ENCODE assay signal across 26 cellular contexts in the genomic region with DNA sequence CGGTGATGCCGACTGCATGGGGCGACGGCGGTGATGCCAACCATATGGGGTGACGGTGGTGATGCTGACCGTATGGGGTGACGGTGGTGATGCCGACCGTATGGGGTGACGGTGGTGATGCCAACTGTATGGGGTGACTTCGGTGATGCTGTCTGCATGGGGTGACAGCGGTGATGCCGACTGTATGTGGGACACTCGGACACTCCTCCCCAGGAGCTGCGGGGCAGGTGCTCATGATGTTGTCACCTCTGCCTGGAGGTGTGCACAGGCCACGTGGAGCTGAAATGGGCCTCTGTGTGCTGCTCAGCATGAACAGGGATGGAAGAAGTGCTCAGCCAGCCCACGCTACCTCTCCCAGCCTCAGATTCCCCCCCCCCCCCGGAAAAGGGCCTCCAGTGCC.
A peak's percentile ranks its signal among the peaks of the same experiment; 100 is the strongest.
DNase-seq lines count a peak whose midpoint lies in the region; ATAC-seq, FAIRE-seq and TF ChIP-seq lines count a peak whose summit lies in the region.
"Had no signal": no experiment of that assay in that cellular context is flagged by ENCODE, and none has a peak within 500 bp of the region (broad histone marks: within the 10 kb centered on the region; RNA-seq: fewer than 3 reads in every experiment).

No MANE protein-coding gene starts in this region.

- no peak overlapping the region for H3K4ac ChIP-seq in H1 (replicated peaks; ENCODE audit: insufficient read length, low read depth, low read length)

- no peaks in the 10 kb centered on the region for H3K4me1 ChIP-seq in right cardiac atrium (ENCODE audit: control insufficient read depth, insufficient read depth, low read length)
- H3K4me1 ChIP-seq in H1 (replicated peaks in 1 of 4; ENCODE audit: control insufficient read depth in 3 of 4, insufficient read depth in 4 of 4, low read length in 3 of 4): peaks cover 4 to 19% (median 14%) of the 10 kb centered on the region in 4 experiments
- H3K4me1 ChIP-seq in gastrocnemius medialis: no peaks in the 10 kb centered on the region

- no peak for TF ChIP-seq EP300 in H1 (IDR thresholded peaks at IDR 0.05; ENCODE audit: borderline replicate concordance in 1 of 2, low read depth in 2 of 2, low read length in 2 of 2)

- H3K23ac ChIP-seq in H1 (ENCODE audit: insufficient read length): no peak overlapping the region

- no peaks in the 10 kb centered on the region for H3K79me2 ChIP-seq in H1 (ENCODE audit: control insufficient read depth in 1 of 2, insufficient read depth in 2 of 2, low read length in 2 of 2)

- no peaks in the 10 kb centered on the region for H3K36me3 ChIP-seq in H1 (ENCODE audit: control insufficient read depth in 2 of 4, insufficient read depth in 4 of 4, low read length in 3 of 4)
- H3K36me3 ChIP-seq in gastrocnemius medialis: no peaks in the 10 kb centered on the region
- H3K36me3 ChIP-seq: BE2C, BLaER1 had no signal

- H3K23me2 ChIP-seq in H1 (ENCODE audit: low read depth, low read length): peaks cover 8% of the 10 kb centered on the region; the same call in 1 of the 2 replicates

- no peak for TF ChIP-seq RAD21 in H1 (IDR thresholded peaks at IDR 0.05 in 1 of 2, conservative IDR thresholded peaks at IDR 0.05 in 1 of 2; ENCODE audit: low read depth in 2 of 2, low read length in 2 of 2)

- 0 out of 2 replicates have a peak overlapping the region, but pooled peaks have one; percentile 24 for H2AK5ac ChIP-seq in H1 (ENCODE audit: low read depth, low read length)

- H3K27ac ChIP-seq in right cardiac atrium (ENCODE audit: low read length) (no peak overlapping the region), H1 (ENCODE audit: low read depth, low read length) (no peak overlapping the region), gastrocnemius medialis (no peak overlapping the region)
- H3K27ac ChIP-seq: BLaER1 had no signal

- H3K4me2 ChIP-seq in H1 (ENCODE audit: insufficient read depth in 1 of 2, low read depth in 2 of 2, low read length in 2 of 2): no peak overlapping the region
- H3K4me2 ChIP-seq: BLaER1 had no signal

- in situ Hi-C loops in gastrocnemius medialis (cut with MboI; ENCODE audit: low sequenced_read_pairs in 4 of 4): no loop called here

- H3K9ac ChIP-seq in H1 (replicated peaks in 1 of 4; ENCODE audit: extremely low read depth in 1 of 4, low read depth in 3 of 4, low read length in 3 of 4): no peak overlapping the region
- H3K9ac ChIP-seq: BLaER1 had no signal

- H3K4me3 ChIP-seq in right cardiac atrium (ENCODE audit: low read length): no peak overlapping the region
- no peak overlapping the region for H3K4me3 ChIP-seq in H1 (ENCODE audit: extremely low read depth in 1 of 4, insufficient read depth in 2 of 4, low read depth in 3 of 4, low read length in 4 of 4)
- no peak overlapping the region for H3K4me3 ChIP-seq in gastrocnemius medialis
- H3K4me3 ChIP-seq: BLaER1, GM12878 had no signal

- TF ChIP-seq POLR2A in H1 (IDR thresholded peaks at IDR 0.05; ENCODE audit: control extremely low read depth in 1 of 2, low read depth in 2 of 2, low read length in 2 of 2): no peak
- TF ChIP-seq POLR2A in gastrocnemius medialis (IDR thresholded peaks at IDR 0.05): no peak

- ATAC-seq in right cardiac atrium (no peak), Right ventricle myocardium superior (ENCODE audit: poor library complexity) (no peak), gastrocnemius medialis (no peak), GM21515 (IDR thresholded peaks at IDR 0.05; ENCODE audit: unreplicated experiment) (no peak)
- ATAC-seq: GM12878 had no signal

- 0 out of 2 replicates have a peak overlapping the region, but pooled peaks have one; percentile 31 for H2BK15ac ChIP-seq in H1 (ENCODE audit: low read length)

- H2BK12ac ChIP-seq in H1 (ENCODE audit: low read depth, low read length): 0 out of 2 replicates have a peak overlapping the region, but pooled peaks have one; percentile 27

- no peak overlapping the region for H2BK120ac ChIP-seq in H1 (replicated peaks; ENCODE audit: low read depth, low read length)

- H4K5ac ChIP-seq in H1 (ENCODE audit: insufficient read length, low read depth, low read length): no peak overlapping the region

- CTCF ChIA-PET in H1 (lab: Charles Lee; ENCODE audit: partially characterized antibody): interaction anchor here (0.7 to 1.7 kb wide), 6 partner anchors 8 to 1233 kb away, joined by 3 to 6 read pairs (median 3); no protein-coding TSS in a partner anchor

- 0 out of 2 replicates have a peak, but pooled peaks cover 2% of the 10 kb centered on the region for H3K79me1 ChIP-seq in H1 (ENCODE audit: low read depth, low read length)

- H4K91ac ChIP-seq in H1 (replicated peaks; ENCODE audit: insufficient read length, low read length): no peak overlapping the region

- DNase-seq in right cardiac atrium (peak in 2 of 3 donors; percentile 5 to 22), Right ventricle myocardium superior (no peak), H1 (ENCODE audit: low read depth in 1 of 2, low spot score in 2 of 2) (no peak), gastrocnemius medialis (no peak)
- DNase-seq: 8988T; ACHN; BE2C; C1 segment of cervical spinal cord; CD4-positive, alpha-beta memory T cell; CD4-positive, CD25-positive, alpha-beta regulatory T cell; CD8-positive, alpha-beta memory T cell; COR-L47; DMS 273 treated with DMSO at 0.1 percent for 48 hours; DMS153; DMS53; DMS79; DND-41; EL; GDM1 had no signal

- no peak overlapping the region for H3K56ac ChIP-seq in H1 (replicated peaks; ENCODE audit: insufficient read length, low read depth, low read length)

- no peak overlapping the region for H3K18ac ChIP-seq in H1 (ENCODE audit: extremely low read depth, low read length)

- POLR2A ChIA-PET in H1 (lab: Charles Lee; ENCODE audit: partially characterized antibody): no interaction called here

- H2BK20ac ChIP-seq in H1 (ENCODE audit: low read length): no peak overlapping the region

- H3K9me3 ChIP-seq in right cardiac atrium (ENCODE audit: control insufficient read depth, low read length): no peaks in the 10 kb centered on the region
- no peaks in the 10 kb centered on the region for H3K9me3 ChIP-seq in H1 (ENCODE audit: insufficient read depth in 2 of 2, low read depth in 1 of 2, low read length in 1 of 2)
- no peaks in the 10 kb centered on the region for H3K9me3 ChIP-seq in gastrocnemius medialis
- H3K9me3 ChIP-seq: BE2C, BLaER1 had no signal

- no peak overlapping the region for H2AFZ ChIP-seq in H1 (ENCODE audit: low read length)

- 0 out of 2 replicates have a peak overlapping the region, but pooled peaks have one; percentile 4 for H4K8ac ChIP-seq in H1 (ENCODE audit: extremely low read depth, insufficient read depth, low read length)

- WGBS in right cardiac atrium: 89% methylated on average over 19 of the region's 19 CpGs
- 92% methylated on average over 14 of the region's 19 CpGs; no CpG with 5 or more reads in 1 of the 2 experiments for WGBS in H1 (ENCODE audit: extremely low coverage in 1 of 2, insufficient coverage in 1 of 2, insufficient read length in 1 of 2, insufficient replicate concordance in 2 of 2, low coverage in 1 of 2, low lambda C conversion rate in 2 of 2, missing lambda C conversion rate in 1 of 2), 2 experiments

- intact Hi-C loops in right cardiac atrium (cut with DNase I): no loop called here
- intact Hi-C loops in Right ventricle myocardium superior (cut with DNase I): no loop called here
- intact Hi-C loops in gastrocnemius medialis (cut with DNase I; ENCODE audit: low total_unique reads): no loop called here

- H4K20me1 ChIP-seq in H1 (replicated peaks in 1 of 2; ENCODE audit: control insufficient read depth in 1 of 2, insufficient read depth in 2 of 2, low read length in 2 of 2): peaks cover 0 to 3% of the 10 kb centered on the region in 2 experiments
- H4K20me1 ChIP-seq: BLaER1 had no signal

- H3K27me3 ChIP-seq in right cardiac atrium (ENCODE audit: control insufficient read depth, insufficient read depth): no peaks in the 10 kb centered on the region
- H3K27me3 ChIP-seq in H1 (replicated peaks in 1 of 4; ENCODE audit: control insufficient read depth in 3 of 4, extremely low read depth in 1 of 4, insufficient read depth in 3 of 4, low read length in 3 of 4): peaks cover 0 to 3% (median 0%) of the 10 kb centered on the region in 4 experiments; a peak in 3 of 7 replicates
- H3K27me3 ChIP-seq in gastrocnemius medialis: peaks cover 20 to 35% (median 21%) of the 10 kb centered on the region in 3 donors
- H3K27me3 ChIP-seq: BE2C, BLaER1 had no signal

- TF ChIP-seq CTCF in H1 (IDR thresholded peaks at IDR 0.05; ENCODE audit: control extremely low read depth in 1 of 3, insufficient read depth in 1 of 3, low read depth in 1 of 3, low read length in 3 of 3) (no peak), gastrocnemius medialis (IDR thresholded peaks at IDR 0.05 in 4 of 5, conservative IDR thresholded peaks at IDR 0.05 in 1 of 5) (no peak)

- no peak for FAIRE-seq in H1 (lab: Jason Lieb, UNC)
- FAIRE-seq: A204.1, GM12878, GM12892, GM18507, GM19239 had no signal

- H3K14ac ChIP-seq in H1 (ENCODE audit: insufficient read length): no peak overlapping the region

- H2BK5ac ChIP-seq in H1 (ENCODE audit: low read depth, low read length): no peak overlapping the region

TF ChIP-seq in H1, 55 proteins besides CTCF, POLR2A, EP300 and RAD21 (continues in another document):
- TF ChIP-seq RFX5 (IDR thresholded peaks at IDR 0.05; ENCODE audit: borderline replicate concordance, low read depth, low read length) (no peak), CHD1 (IDR thresholded peaks at IDR 0.05; ENCODE audit: low read depth, low read length) (no peak)

Comparison
In these comparisons a context has a peak if more than half of its experiments do, and no peak if none do; other contexts are left out.
1. DNase-seq: peak in right cardiac atrium (2 of 3); none in Right ventricle myocardium superior (single experiment), H1 (0 of 2) and gastrocnemius medialis (0 of 2).